24 cellular contexts compared by ENCODE assay signal in genomic region chrX:47849776-47850175, GRCh38. TPM values are rescaled to one million over a fixed set of nuclear protein-coding genes. Genes with fewer than 3 reads are reported as not detected.
DNase-seq lines count a peak whose midpoint lies in the region; ATAC-seq, FAIRE-seq and TF ChIP-seq lines count a peak whose summit lies in the region.
"Had no signal": no experiment of that assay in that cellular context is flagged by ENCODE, and none has a peak within 500 bp of the region (broad histone marks: within the 10 kb centered on the region; RNA-seq: fewer than 3 reads in every experiment).

No MANE protein-coding gene starts in this region.

- no peak overlapping the region for H3K27ac ChIP-seq in Karpas-422 (ENCODE audit: low read length)
- H3K27ac ChIP-seq in GM12878 (ENCODE audit: control insufficient read depth, insufficient read depth), result no peak overlapping the region
- H3K27ac ChIP-seq in neural cell (ENCODE audit: low read length), result peak overlapping the region; percentile 16
- no peak overlapping the region for H3K27ac ChIP-seq in GM23338 (ENCODE audit: low read depth)
- no peak overlapping the region for H3K27ac ChIP-seq in mesenchymal stem cell (ENCODE audit: low read length, poor library complexity, severe bottlenecking)
- H3K27ac ChIP-seq in upper lobe of right lung, result no peak overlapping the region
- H3K27ac ChIP-seq: GM23248, KMS-11 had no signal

- H2BK120ac ChIP-seq in mesenchymal stem cell (ENCODE audit: low read depth, low read length), result no peak overlapping the region

- BruUV-seq in GM12878 (replicated peaks; lab: Mats Ljungman, UMichigan), result no TSS peak

- no peak overlapping the region for H2BK5ac ChIP-seq in mesenchymal stem cell (ENCODE audit: low read depth, low read length, poor library complexity, severe bottlenecking)

- H3K23ac ChIP-seq in mesenchymal stem cell (ENCODE audit: low read length in 2 of 2), result no peak overlapping the region

- CTCF ChIA-PET in GM12878 (lab: Yijun Ruan, JAX), result no interaction called here

- no peak overlapping the region for H3K4me3 Mint-ChIP-seq in GM23338
- H3K4me3 Mint-ChIP-seq: CD4-positive, alpha-beta T cell had no signal

- H3K4me1 Mint-ChIP-seq in GM23338, result no peaks in the 10 kb centered on the region

- H3K27ac Mint-ChIP-seq in GM23338, result no peak overlapping the region
- H3K27ac Mint-ChIP-seq: CD4-positive, alpha-beta T cell had no signal

- no peak overlapping the region for H3K18ac ChIP-seq in mesenchymal stem cell (ENCODE audit: low read depth in 1 of 2, low read length in 2 of 2)

- RAD21 ChIA-PET in GM12878 (lab: Charles Lee; ENCODE audit: unreplicated experiment), result interaction anchor here (0.7 kb wide), 1 partner anchor 326 kb away, joined by 3 read pairs; no protein-coding TSS in a partner anchor

- no peak overlapping the region for H4K8ac ChIP-seq in mesenchymal stem cell (ENCODE audit: low read length)

- 0 out of 2 replicates have a peak, but pooled peaks cover 4% of the 10 kb centered on the region for H3K36me3 ChIP-seq in Karpas-422 (ENCODE audit: insufficient read depth, low read length)
- H3K36me3 ChIP-seq in GM12878 (ENCODE audit: control insufficient read depth in 2 of 2, insufficient read depth in 2 of 2, low read length in 1 of 2), result no peaks in the 10 kb centered on the region; a peak in 1 of 4 replicates
- H3K36me3 ChIP-seq in neural cell (ENCODE audit: insufficient read depth, low read length), result no peaks in the 10 kb centered on the region
- no peaks in the 10 kb centered on the region for H3K36me3 ChIP-seq in GM23338 (ENCODE audit: insufficient read depth)
- H3K36me3 ChIP-seq in mesenchymal stem cell (ENCODE audit: control insufficient read depth in 1 of 2, insufficient read depth in 2 of 2, low read depth in 1 of 2, low read length in 2 of 2), result peaks cover 3 to 35% of the 10 kb centered on the region in 2 experiments
- peaks cover 12% of the 10 kb centered on the region for H3K36me3 ChIP-seq in upper lobe of right lung
- H3K36me3 ChIP-seq: BE2C had no signal

- DNase-seq in GM12892 (ENCODE audit: insufficient read length) (no peak), Karpas-422 (peak; percentile 65), GM12878 (ENCODE audit: low read depth, low spot score) (no peak), GM23338 (ENCODE audit: low spot score) (no peak), mesenchymal stem cell (no peak), upper lobe of right lung (no peak)
- DNase-seq: BE2C; CD4-positive, alpha-beta T cell; DMS79; GM23248; MG63; NCI-H1105 treated with DMSO at 0.1 percent for 48 hours; NCI-H187 treated with DMSO at 0.1 percent for 48 hours; NCI-H524 treated with DMSO at 0.1 percent for 48 hours; NK-92 treated with Interleukin-12 subunit alpha and Interleukin-12 subunit beta, amount 100 ng/mL, for 24 hours; OCI-M1; SHP77 treated with DMSO at 0.1 percent for 48 hours; T-helper 1 cell had no signal

- H3K4me3 ChIP-seq in Karpas-422 (ENCODE audit: low read length) (no peak overlapping the region), GM12878 (no peak overlapping the region), neural cell (ENCODE audit: low read length) (no peak overlapping the region), GM23338 (no peak overlapping the region), mesenchymal stem cell (ENCODE audit: insufficient read depth in 1 of 2, low read depth in 1 of 2, low read length in 2 of 2) (no peak overlapping the region), upper lobe of right lung (no peak overlapping the region)
- H3K4me3 ChIP-seq: GM23248, MG63 had no signal

- SMC1A ChIA-PET in GM12878 (lab: Charles Lee; ENCODE audit: uncharacterized antibody, unreplicated experiment), result interaction anchor here (1.6 kb wide), 1 partner anchor 15 kb away, joined by 4 read pairs; no protein-coding TSS in a partner anchor

- intact Hi-C loops in GM12878 (cut with micrococcal nuclease; ENCODE audit: unreplicated experiment) (no loop called here), upper lobe of right lung (cut with DNase I) (no loop called here)

- no peak overlapping the region for H3K4me2 ChIP-seq in Karpas-422 (ENCODE audit: low read depth, low read length, poor library complexity, severe bottlenecking)
- H3K4me2 ChIP-seq in GM12878 (ENCODE audit: control insufficient read depth, insufficient read depth), result no peak overlapping the region
- no peak overlapping the region for H3K4me2 ChIP-seq in neural cell (ENCODE audit: low read length)
- no peak overlapping the region for H3K4me2 ChIP-seq in GM23338
- H3K4me2 ChIP-seq in mesenchymal stem cell (ENCODE audit: low read length, poor library complexity, severe bottlenecking), result no peak overlapping the region
- H3K4me2 ChIP-seq: KMS-11 had no signal

- peaks cover 13% of the 10 kb centered on the region for H3K36me3 Mint-ChIP-seq in GM23338 (ENCODE audit: low read depth)

- ATAC-seq in GM12878 (peak; percentile 69), GM23338 (no peak), upper lobe of right lung (no peak)
- ATAC-seq: HCT116, HepG2, SK-N-SH treated with all-trans-retinoic acid at 6 μM for 48 hours had no signal

- no peak for TF ChIP-seq EP300 in GM12878 (IDR thresholded peaks at IDR 0.05; ENCODE audit: borderline replicate concordance in 1 of 2, control insufficient read depth in 1 of 2, low read depth in 2 of 2, low read length in 2 of 2)
- no peak for TF ChIP-seq EP300 in neural cell (conservative IDR thresholded peaks at IDR 0.05; ENCODE audit: poor library complexity, severe bottlenecking)

- H3K27me3 ChIP-seq in Karpas-422 (ENCODE audit: low read length), result no peaks in the 10 kb centered on the region
- no peaks in the 10 kb centered on the region for H3K27me3 ChIP-seq in GM12878 (replicated peaks in 1 of 2; ENCODE audit: control insufficient read depth in 2 of 2, insufficient read depth in 2 of 2, low read length in 1 of 2)
- no peaks in the 10 kb centered on the region for H3K27me3 ChIP-seq in neural cell (ENCODE audit: insufficient read depth, low read depth, low read length)
- H3K27me3 ChIP-seq in GM23338 (ENCODE audit: insufficient read depth), result no peaks in the 10 kb centered on the region
- peaks cover 0 to 6% of the 10 kb centered on the region in 2 experiments for H3K27me3 ChIP-seq in mesenchymal stem cell (ENCODE audit: control insufficient read depth in 1 of 2, insufficient read depth in 1 of 2, low read length in 2 of 2)
- H3K27me3 ChIP-seq in upper lobe of right lung, result no peaks in the 10 kb centered on the region
- H3K27me3 ChIP-seq: BE2C, MG63 had no signal

- in situ Hi-C loops in GM12878 (cut with MboI), result no loop called here

- TF ChIP-seq RAD21 in GM12878 (IDR thresholded peaks at IDR 0.05; ENCODE audit: insufficient read depth, low read depth, low read length) (no peak), neural cell (conservative IDR thresholded peaks at IDR 0.05) (no peak)

- H3K4me1 ChIP-seq in Karpas-422 (ENCODE audit: low read length) (peaks cover 13% of the 10 kb centered on the region), GM12878 (ENCODE audit: control insufficient read depth, insufficient read depth, low read length) (no peaks in the 10 kb centered on the region), GM23338 (ENCODE audit: insufficient read depth) (no peaks in the 10 kb centered on the region), mesenchymal stem cell (ENCODE audit: control insufficient read depth, insufficient read depth, low read depth, low read length) (no peaks in the 10 kb centered on the region), upper lobe of right lung (peaks cover 5% of the 10 kb centered on the region)
- H3K4me1 ChIP-seq: BE2C had no signal

- no peaks in the 10 kb centered on the region for H3K9me3 ChIP-seq in Karpas-422 (ENCODE audit: low read length)
- no peaks in the 10 kb centered on the region for H3K9me3 ChIP-seq in GM12878 (replicated peaks; ENCODE audit: control insufficient read depth, insufficient read depth, low read length)
- H3K9me3 ChIP-seq in neural cell (ENCODE audit: low read length), result no peaks in the 10 kb centered on the region
- H3K9me3 ChIP-seq in mesenchymal stem cell (ENCODE audit: control insufficient read depth, low read length), result no peaks in the 10 kb centered on the region
- H3K9me3 ChIP-seq in upper lobe of right lung, result no peaks in the 10 kb centered on the region
- H3K9me3 ChIP-seq: BE2C, MG63 had no signal

- 9% methylated on average over 2 of the region's 2 CpGs for WGBS in GM12878 (ENCODE audit: insufficient coverage, insufficient replicate concordance, low lambda C conversion rate, missing lambda C conversion rate)
- WGBS in mesenchymal stem cell, result 80% methylated on average over 1 of the region's 2 CpGs

- no peaks in the 10 kb centered on the region for H3K9me3 Mint-ChIP-seq in GM23338
- H3K9me3 Mint-ChIP-seq: CD4-positive, alpha-beta T cell had no signal

- H2AK5ac ChIP-seq in mesenchymal stem cell (ENCODE audit: low read length, severe bottlenecking), result no peak overlapping the region

- H4K91ac ChIP-seq in mesenchymal stem cell (ENCODE audit: low read length), result no peak overlapping the region

- POLR2A ChIA-PET in GM12878 (lab: Charles Lee), result no interaction called here

- TF ChIP-seq POLR2A in GM12892 (IDR thresholded peaks at IDR 0.05; ENCODE audit: low read depth, low read length), result no peak
- TF ChIP-seq POLR2A in GM12878 (IDR thresholded peaks at IDR 0.05; ENCODE audit: low read depth, low read length), result no peak

- H4K20me1 ChIP-seq in Karpas-422 (ENCODE audit: insufficient read depth, low read depth, low read length), result no peaks in the 10 kb centered on the region
- no peaks in the 10 kb centered on the region for H4K20me1 ChIP-seq in GM12878 (ENCODE audit: control insufficient read depth, insufficient read depth)
- H4K20me1 ChIP-seq in neural cell (ENCODE audit: insufficient read depth), result no peaks in the 10 kb centered on the region
- no peaks in the 10 kb centered on the region for H4K20me1 ChIP-seq in GM23338 (replicated peaks; ENCODE audit: insufficient read depth)

- no peak overlapping the region for H3K14ac ChIP-seq in mesenchymal stem cell (ENCODE audit: low read length in 2 of 2)

- no peak overlapping the region for H2BK12ac ChIP-seq in mesenchymal stem cell (ENCODE audit: low read length in 2 of 2)

- FAIRE-seq in GM12892 (lab: Jason Lieb, UNC), result peak; percentile 56
- FAIRE-seq in GM12878 (lab: Jason Lieb, UNC), result no peak
- FAIRE-seq: D721Med, HepG2 had no signal

- H3K9ac ChIP-seq in Karpas-422 (ENCODE audit: low read length) (no peak overlapping the region), GM12878 (ENCODE audit: control insufficient read depth, insufficient read depth, low read length) (no peak overlapping the region), neural cell (ENCODE audit: low read length) (no peak overlapping the region), mesenchymal stem cell (ENCODE audit: low read length) (no peak overlapping the region)
- H3K9ac ChIP-seq: GM23248, KMS-11 had no signal

- H2AFZ ChIP-seq in Karpas-422 (ENCODE audit: low read length) (no peak overlapping the region), GM12878 (ENCODE audit: control insufficient read depth, low read depth, low read length) (no peak overlapping the region), neural cell (ENCODE audit: low read depth, low read length) (no peak overlapping the region), GM23338 (no peak overlapping the region), mesenchymal stem cell (ENCODE audit: low read depth, low read length) (no peak overlapping the region)
- H2AFZ ChIP-seq: GM23248 had no signal

- TF ChIP-seq CTCF in GM12878 (IDR thresholded peaks at IDR 0.05 in 2 of 3, conservative IDR thresholded peaks at IDR 0.05 in 1 of 3; ENCODE audit: control insufficient read depth in 2 of 3, extremely low read depth in 1 of 3, insufficient read depth in 1 of 3, low read depth in 3 of 3, low read length in 3 of 3) (no peak), neural cell (IDR thresholded peaks at IDR 0.05; ENCODE audit: poor library complexity, severe bottlenecking) (no peak), GM23338 (conservative IDR thresholded peaks at IDR 0.05; ENCODE audit: low read depth in 2 of 2) (no peak), upper lobe of right lung (IDR thresholded peaks at IDR 0.05) (no peak)

- H3K4ac ChIP-seq in mesenchymal stem cell (ENCODE audit: low read depth in 1 of 2, low read length in 2 of 2), result no peak overlapping the region

- H2BK15ac ChIP-seq in mesenchymal stem cell (ENCODE audit: low read depth, poor library complexity, severe bottlenecking), result no peak overlapping the region

- H3K79me2 ChIP-seq in Karpas-422 (ENCODE audit: low read length), result no peaks in the 10 kb centered on the region
- no peaks in the 10 kb centered on the region for H3K79me2 ChIP-seq in GM12878 (ENCODE audit: control insufficient read depth, insufficient read depth, low read length)
- H3K79me2 ChIP-seq in neural cell (replicated peaks; ENCODE audit: insufficient read depth, low read length), result no peaks in the 10 kb centered on the region
- no peaks in the 10 kb centered on the region for H3K79me2 ChIP-seq in GM23338 (replicated peaks; ENCODE audit: insufficient read depth)

- H3F3A ChIP-seq in neural cell (ENCODE audit: insufficient read depth, low read length, poor library complexity, severe bottlenecking) (no peaks in the 10 kb centered on the region), GM23338 (replicated peaks; ENCODE audit: low read depth) (no peaks in the 10 kb centered on the region)

- peaks cover 3% of the 10 kb centered on the region for H3K79me1 ChIP-seq in mesenchymal stem cell (replicated peaks; ENCODE audit: low read length, poor library complexity, severe bottlenecking)

- H3K27me3 Mint-ChIP-seq in GM23338 (ENCODE audit: insufficient read depth, low read depth, poor library complexity), result no peaks in the 10 kb centered on the region
- H3K27me3 Mint-ChIP-seq: CD4-positive, alpha-beta T cell had no signal

- no peaks in the 10 kb centered on the region for H3K9me2 ChIP-seq in Karpas-422 (replicated peaks; ENCODE audit: insufficient read depth, low read length)
- H3K9me2 ChIP-seq in neural cell (ENCODE audit: insufficient read depth, low read length), result no peaks in the 10 kb centered on the region
- H3K9me2 ChIP-seq in GM23338 (ENCODE audit: insufficient read depth), result no peaks in the 10 kb centered on the region

RNA-seq across cellular contexts. Expression of gene ZNF81, which starts 13.1 kb away (rescaled TPM):
- polyA plus RNA-seq in GM12892 (2012; ENCODE audit: missing spikeins), result 4.5 TPM
- 6.1 and 12.3 TPM in 2 replicates for total RNA-seq in Karpas-422 (2014; rRNA removed; shearing (Covaris generic); ENCODE audit: low replicate concordance)
- 18.0 and 20.0 TPM in 2 replicates for total RNA-seq in GM12878 (2013; cell fraction: nucleolus; rRNA removed)
- total RNA-seq in GM12878 (2014; rRNA removed) (5.1 and 5.2 TPM in 2 replicates), GM12878 (2014; rRNA removed; fragmentation: Illumina TruSeq; extraction: Trizol) (5.4 and 5.9 TPM in 2 replicates), GM12878 (2021) (7.2 and 7.5 TPM in 2 replicates), upper lobe of right lung (10.0 TPM)
- polyA plus RNA-seq in GM12878 (2011; ENCODE audit: low read depth), result 2.4 TPM
- polyA plus RNA-seq in GM12878 (2011; rRNA removed) (5.5 and 6.1 TPM in 2 replicates), GM12878 (2014; fragmentation: Illumina TruSeq; extraction: Trizol) (4.3 and 4.9 TPM in 2 replicates), GM12878 (2014; fragmentation: Nextera tagmentation; extraction: Ambion mirVana) (1 to 10 TPM; 3.4 to 4.3 TPM), GM12878 (2014; rRNA removed) (2.6 and 4.4 TPM in 2 replicates), GM12878 (2016; fragmentation: Nextera tagmentation; extraction: Ambion mirVana) (1 to 10 TPM; 3.8 to 4.1 TPM), neural cell (7.0 and 7.7 TPM in 2 replicates), GM23338 (2016; fragmentation: Nextera tagmentation; extraction: Ambion mirVana) (3.4 and 6.1 TPM in 2 replicates)
- 3.2 and 4.4 TPM in 2 replicates for polyA plus RNA-seq in GM12878 (2011; cell fraction: cytosol; rRNA removed)
- polyA plus RNA-seq in GM12878 (2011; cell fraction: nucleus; rRNA removed), result 6.3 and 6.8 TPM in 2 replicates
- 2.1 and 3.5 TPM in 2 replicates for polyA plus RNA-seq in GM12878 (2012)
- 9.4 and 13.3 TPM in 2 replicates for polyA minus RNA-seq in GM12878 (2011; rRNA and poly(A)+ RNA removed)
- 2.8 and 3.7 TPM in 2 replicates for polyA minus RNA-seq in GM12878 (2011; cell fraction: cytosol; rRNA and poly(A)+ RNA removed)
- polyA minus RNA-seq in GM12878 (2011; cell fraction: nucleus; rRNA and poly(A)+ RNA removed), result 5.7 and 10.4 TPM in 2 replicates
- polyA minus RNA-seq in neural cell, result 27.0 and 30.7 TPM in 2 replicates
- total RNA-seq in GM23338 (2014; rRNA removed; shearing (Covaris generic)), result 8.9 and 9.9 TPM in 2 replicates
- 2.8 TPM for polyA plus RNA-seq in mesenchymal stem cell (2013, experiment 1 of 2)
- 3.2 TPM for polyA plus RNA-seq in mesenchymal stem cell (2013, experiment 2 of 2)
